11 cellular contexts compared by ENCODE assay signal in the genomic region with DNA sequence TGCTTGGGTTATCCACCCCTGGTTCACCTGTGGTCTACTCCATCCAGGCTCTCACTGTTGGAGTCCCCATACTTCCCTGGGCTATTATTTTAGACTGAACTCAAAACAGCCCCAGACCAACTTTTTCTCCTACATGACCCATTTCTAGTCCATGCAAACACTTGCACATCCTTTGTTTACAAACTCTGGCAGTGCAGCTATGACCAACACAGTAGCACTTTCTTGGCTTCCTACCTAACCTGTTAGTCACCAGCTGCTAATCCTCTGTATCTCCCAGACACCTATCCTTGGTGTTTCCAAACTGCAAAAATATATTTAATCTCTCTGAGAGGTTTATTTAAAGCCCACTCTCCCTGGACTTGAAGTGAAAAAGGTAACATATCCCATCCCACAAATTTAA.
A peak's percentile ranks its signal among the peaks of the same experiment; 100 is the strongest.
DNase-seq lines count a peak whose midpoint lies in the region; TF ChIP-seq lines count a peak whose summit lies in the region.
"Had no signal": no experiment of that assay in that cellular context is flagged by ENCODE, and none has a peak within 500 bp of the region (broad histone marks: within the 10 kb centered on the region; RNA-seq: fewer than 3 reads in every experiment).

No MANE protein-coding gene starts in this region.

- H3K9me3 Mint-ChIP-seq in mesothelial cell of epicardium = no peaks in the 10 kb centered on the region
- H3K9me3 Mint-ChIP-seq in neural progenitor cell = no peaks in the 10 kb centered on the region
- H3K9me3 Mint-ChIP-seq in activated CD4-positive, alpha-beta memory T cell treated with anti-CD3 and anti-CD28 coated beads for 36 hours = no peaks in the 10 kb centered on the region
- H3K9me3 Mint-ChIP-seq: activated CD4-positive, alpha-beta T cell treated with anti-CD3 and anti-CD28 coated beads, Interleukin-2, amount 10 ng/mL, durations not matched to agents 24 days and 14 days; activated naive CD4-positive, alpha-beta T cell treated with anti-CD3 and anti-CD28 coated beads, Interleukin-2, amount 10 ng/mL, durations not matched to agents 7 days and 5 days; CD8-positive, alpha-beta memory T cell had no signal

- H3K36me3 Mint-ChIP-seq in mesothelial cell of epicardium (no peaks in the 10 kb centered on the region), neural progenitor cell (no peaks in the 10 kb centered on the region)
- H3K36me3 Mint-ChIP-seq in activated CD4-positive, alpha-beta memory T cell treated with anti-CD3 and anti-CD28 coated beads for 36 hours = no peaks in the 10 kb centered on the region
- H3K36me3 Mint-ChIP-seq: activated naive CD4-positive, alpha-beta T cell treated with anti-CD3 and anti-CD28 coated beads, Interleukin-2, amount 10 ng/mL, durations not matched to agents 7 days and 5 days had no signal

- H3F3A ChIP-seq in neural progenitor cell (ENCODE audit: low read depth) = no peaks in the 10 kb centered on the region

- H3K36me3 ChIP-seq in neural progenitor cell = no peaks in the 10 kb centered on the region

- no peak for TF ChIP-seq CTCF in epithelial cell of esophagus (IDR thresholded peaks at IDR 0.05; ENCODE audit: insufficient read depth, low read depth, low read length, missing control alignments)
- no peak for TF ChIP-seq CTCF in mesothelial cell of epicardium (IDR thresholded peaks at IDR 0.05; ENCODE audit: unreplicated experiment)
- TF ChIP-seq CTCF in neural progenitor cell (IDR thresholded peaks at IDR 0.05) = no peak

- no peak overlapping the region for H3K4me3 ChIP-seq in epithelial cell of esophagus (ENCODE audit: low read length)
- H3K4me3 ChIP-seq in neural progenitor cell = no peak overlapping the region

- H3K9ac ChIP-seq in neural progenitor cell = no peak overlapping the region

- H3K4me1 Mint-ChIP-seq in mesothelial cell of epicardium (peaks cover 42% of the 10 kb centered on the region), neural progenitor cell (peaks cover 12% of the 10 kb centered on the region)
- no peaks in the 10 kb centered on the region for H3K4me1 Mint-ChIP-seq in activated CD4-positive, alpha-beta memory T cell treated with anti-CD3 and anti-CD28 coated beads for 36 hours (ENCODE audit: low read depth)
- H3K4me1 Mint-ChIP-seq: activated CD4-positive, alpha-beta T cell treated with anti-CD3 and anti-CD28 coated beads, Interleukin-2, amount 10 ng/mL, durations not matched to agents 24 days and 14 days; activated naive CD4-positive, alpha-beta T cell treated with anti-CD3 and anti-CD28 coated beads, Interleukin-2, amount 10 ng/mL, durations not matched to agents 7 days and 5 days; CD8-positive, alpha-beta memory T cell had no signal

- DNase-seq in DMS53 (lab: John Stamatoyannopoulos, UW) (peak; percentile 60), NCI-H226 (peak; percentile 93), epithelial cell of esophagus (ENCODE audit: low read depth) (peak; percentile 92), mesothelial cell of epicardium (ENCODE audit: low spot score in 2 of 2, unreplicated experiment in 2 of 2) (no peak), neural progenitor cell (ENCODE audit: low spot score) (no peak), SIG-M5 (lab: John Stamatoyannopoulos, UW) (no peak), NCI-H510A treated with DMSO at 0.1 percent for 48 hours (lab: John Stamatoyannopoulos, UW) (no peak)
- no peak for DNase-seq in activated CD4-positive, alpha-beta memory T cell treated with anti-CD3 and anti-CD28 coated beads for 36 hours
- DNase-seq: activated CD4-positive, alpha-beta T cell treated with anti-CD3 and anti-CD28 coated beads, Interleukin-2, amount 10 ng/mL, durations not matched to agents 24 days and 14 days; activated naive CD4-positive, alpha-beta T cell treated with anti-CD3 and anti-CD28 coated beads, Interleukin-2, amount 10 ng/mL, durations not matched to agents 7 days and 5 days; CD8-positive, alpha-beta memory T cell had no signal

- no peak overlapping the region for H2AFZ ChIP-seq in neural progenitor cell (replicated peaks)

- no peaks in the 10 kb centered on the region for H3K9me3 ChIP-seq in neural progenitor cell (ENCODE audit: low read depth)

- no peaks in the 10 kb centered on the region for H3K27me3 Mint-ChIP-seq in mesothelial cell of epicardium (ENCODE audit: low read depth)
- H3K27me3 Mint-ChIP-seq in neural progenitor cell (ENCODE audit: insufficient read depth, low read depth) = peaks cover 2% of the 10 kb centered on the region
- no peaks in the 10 kb centered on the region for H3K27me3 Mint-ChIP-seq in activated CD4-positive, alpha-beta memory T cell treated with anti-CD3 and anti-CD28 coated beads for 36 hours

- peaks cover 19% of the 10 kb centered on the region for H3K4me1 ChIP-seq in neural progenitor cell

- H3K27ac Mint-ChIP-seq in mesothelial cell of epicardium (peak overlapping the region; percentile 92), neural progenitor cell (no peak overlapping the region)
- no peak overlapping the region for H3K27ac Mint-ChIP-seq in activated CD4-positive, alpha-beta memory T cell treated with anti-CD3 and anti-CD28 coated beads for 36 hours
- H3K27ac Mint-ChIP-seq: activated CD4-positive, alpha-beta T cell treated with anti-CD3 and anti-CD28 coated beads, Interleukin-2, amount 10 ng/mL, durations not matched to agents 24 days and 14 days; activated naive CD4-positive, alpha-beta T cell treated with anti-CD3 and anti-CD28 coated beads, Interleukin-2, amount 10 ng/mL, durations not matched to agents 7 days and 5 days; CD8-positive, alpha-beta memory T cell had no signal

- no peaks in the 10 kb centered on the region for H4K20me1 ChIP-seq in neural progenitor cell (ENCODE audit: low read depth)

- H3K4me2 ChIP-seq in neural progenitor cell = no peak overlapping the region

- H3K79me2 ChIP-seq in neural progenitor cell (ENCODE audit: low read depth) = no peaks in the 10 kb centered on the region

- CTCF ChIA-PET in activated CD4-positive, alpha-beta memory T cell treated with anti-CD3 and anti-CD28 coated beads for 36 hours (lab: Charles Lee) = interaction anchor here (0.9 kb wide), 1 partner anchor 9 kb away, joined by 3 read pairs; no protein-coding TSS in a partner anchor

- intact Hi-C loops in activated CD4-positive, alpha-beta memory T cell treated with anti-CD3 and anti-CD28 coated beads for 36 hours (cut with micrococcal nuclease) = no loop called here

- H3K27ac ChIP-seq in neural progenitor cell = no peak overlapping the region

- H3K4me3 Mint-ChIP-seq in mesothelial cell of epicardium = no peak overlapping the region
- H3K4me3 Mint-ChIP-seq in neural progenitor cell = no peak overlapping the region
- no peak overlapping the region for H3K4me3 Mint-ChIP-seq in activated CD4-positive, alpha-beta memory T cell treated with anti-CD3 and anti-CD28 coated beads for 36 hours
- H3K4me3 Mint-ChIP-seq: activated CD4-positive, alpha-beta T cell treated with anti-CD3 and anti-CD28 coated beads, Interleukin-2, amount 10 ng/mL, durations not matched to agents 24 days and 14 days; activated naive CD4-positive, alpha-beta T cell treated with anti-CD3 and anti-CD28 coated beads, Interleukin-2, amount 10 ng/mL, durations not matched to agents 7 days and 5 days; CD8-positive, alpha-beta memory T cell had no signal

- H3K27me3 ChIP-seq in neural progenitor cell = no peaks in the 10 kb centered on the region

- POLR2A ChIA-PET in activated CD4-positive, alpha-beta memory T cell treated with anti-CD3 and anti-CD28 coated beads for 36 hours (lab: Charles Lee) = no interaction called here

Comparison
In these comparisons a context has a peak if more than half of its experiments do, and no peak if none do; other contexts are left out.
1. DNase-seq: peak in DMS53 (single experiment), NCI-H226 (single experiment) and epithelial cell of esophagus (single experiment); none in mesothelial cell of epicardium (0 of 2), neural progenitor cell (single experiment), SIG-M5 (single experiment), NCI-H510A treated with DMSO at 0.1 percent for 48 hours (single experiment) and activated CD4-positive, alpha-beta memory T cell treated with anti-CD3 and anti-CD28 coated beads for 36 hours (single experiment).